1 cellular context compared by ENCODE assay signal in genomic region chr16:72202014-72202413, GRCh38.
TF ChIP-seq lines count a peak whose summit lies in the region.

No MANE protein-coding gene starts in this region.

TF ChIP-seq in HepG2, 621 proteins besides CTCF, POLR2A, EP300 and RAD21:
- TF ChIP-seq ZNF121 (CRISPR knock-in tag; IDR thresholded peaks at IDR 0.05) (0 out of 2 replicates have a peak, but pooled peaks have one; percentile 26), SAFB2 (CRISPR knock-in tag; IDR thresholded peaks at IDR 0.05; ENCODE audit: borderline replicate concordance, low read depth) (no peak)
